Comparison of ENCODE assay signal across 11 cellular contexts in the genomic region with DNA sequence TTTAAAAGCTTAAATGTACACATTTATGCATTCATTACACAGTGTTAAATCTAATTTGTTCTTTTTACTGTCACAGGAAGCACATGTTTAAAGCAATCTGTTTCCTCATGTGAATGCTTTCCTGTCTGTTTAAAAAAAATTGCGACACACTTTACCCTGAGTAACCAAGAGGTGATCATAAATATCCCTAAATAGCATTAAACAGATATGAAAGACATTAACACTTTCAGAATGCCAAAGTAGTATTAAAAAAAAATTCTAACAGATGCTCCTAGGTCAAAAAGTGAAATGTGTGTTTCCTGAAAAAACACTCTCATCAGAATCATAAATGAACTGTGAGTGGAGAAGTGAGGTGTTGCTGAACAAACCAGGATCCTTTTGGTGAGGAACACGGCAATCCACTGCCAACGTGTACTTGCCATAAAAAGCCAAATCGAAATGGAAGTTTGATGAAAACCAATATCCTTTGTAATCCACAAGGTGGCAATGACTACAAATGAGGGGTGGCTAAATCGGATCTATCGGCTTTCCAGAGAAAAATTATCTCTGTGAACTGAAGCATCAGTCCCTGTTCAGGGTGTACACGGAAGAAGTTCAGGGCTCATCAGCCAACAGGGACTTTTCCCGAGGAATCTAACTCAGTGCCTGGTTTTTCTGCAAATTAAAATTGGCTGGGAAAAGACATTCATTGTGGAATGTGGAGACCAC.
DNase-seq lines count a peak whose midpoint lies in the region; ATAC-seq and TF ChIP-seq lines count a peak whose summit lies in the region.
"Had no signal": no experiment of that assay in that cellular context is flagged by ENCODE, and none has a peak within 500 bp of the region (broad histone marks: within the 10 kb centered on the region; RNA-seq: fewer than 3 reads in every experiment).

No MANE protein-coding gene starts in this region.

- peak overlapping the region; percentile 66 for H3K27ac ChIP-seq in A673 (ENCODE audit: low read depth, low read length, poor library complexity, severe bottlenecking)
- no peak overlapping the region for H3K27ac ChIP-seq in H9 (ENCODE audit: insufficient read length, low read depth, low read length)
- H3K27ac ChIP-seq in muscle layer of colon (ENCODE audit: low read depth, low read length), result peak overlapping the region; percentile 12
- H3K27ac ChIP-seq in trophoblast cell (ENCODE audit: low read depth, low read length), result no peak overlapping the region
- H3K27ac ChIP-seq: cardiac muscle cell had no signal

- no peaks in the 10 kb centered on the region for H3K9me3 ChIP-seq in A673 (ENCODE audit: low read depth, low read length, poor library complexity, severe bottlenecking)
- H3K9me3 ChIP-seq in H9 (ENCODE audit: control insufficient read depth, low read depth, low read length), result no peaks in the 10 kb centered on the region
- H3K9me3 ChIP-seq in muscle layer of colon (ENCODE audit: low read length), result no peaks in the 10 kb centered on the region
- H3K9me3 ChIP-seq in trophoblast cell (ENCODE audit: insufficient read depth, low read depth, low read length), result no peaks in the 10 kb centered on the region
- H3K9me3 ChIP-seq: Peyer's patch had no signal

- no peak overlapping the region for H2BK15ac ChIP-seq in H9 (ENCODE audit: low read depth, low read length)

- intact Hi-C loops in A673 (cut with micrococcal nuclease; ENCODE audit: unreplicated experiment), result no loop called here

- peak; percentile 39 for TF ChIP-seq CTCF in A673 (conservative IDR thresholded peaks at IDR 0.05; ENCODE audit: low read depth, low read length)
- peak; percentile 37 for TF ChIP-seq CTCF in H9 (conservative IDR thresholded peaks at IDR 0.05)
- TF ChIP-seq CTCF in cardiac fibroblast (IDR thresholded peaks at IDR 0.05; ENCODE audit: low read depth, low read length), result peak; percentile 26

- ATAC-seq in GM19023 (IDR thresholded peaks at IDR 0.05; ENCODE audit: unreplicated experiment), result no peak
- ATAC-seq in HG02678 (IDR thresholded peaks at IDR 0.05; ENCODE audit: unreplicated experiment), result no peak
- no peak for ATAC-seq in HG03342 (IDR thresholded peaks at IDR 0.05; ENCODE audit: unreplicated experiment)

- no peak overlapping the region for H4K8ac ChIP-seq in H9 (replicated peaks; ENCODE audit: insufficient read length, low read depth, low read length)
- no peak overlapping the region for H4K8ac ChIP-seq in trophoblast cell (ENCODE audit: low read depth, low read length)

- H3T11ph ChIP-seq in H9 (ENCODE audit: low read length), result no peak overlapping the region

- H3K4me1 ChIP-seq in A673 (ENCODE audit: insufficient read depth, low read length, poor library complexity, severe bottlenecking), result peaks cover 86% of the 10 kb centered on the region
- no peaks in the 10 kb centered on the region; the same call in 1 of the 2 replicates for H3K4me1 ChIP-seq in H9 (ENCODE audit: insufficient read depth, low read length)
- peaks cover 28% of the 10 kb centered on the region for H3K4me1 ChIP-seq in muscle layer of colon (ENCODE audit: insufficient read depth, low read length)
- no peaks in the 10 kb centered on the region for H3K4me1 ChIP-seq in trophoblast cell (ENCODE audit: control insufficient read depth in 1 of 2, insufficient read depth in 2 of 2, low read length in 2 of 2)

- H2AK5ac ChIP-seq in H9 (ENCODE audit: insufficient read length, low read length), result no peak overlapping the region
- H2AK5ac ChIP-seq in trophoblast cell (ENCODE audit: low read length), result no peak overlapping the region

- no peak overlapping the region for H4K91ac ChIP-seq in H9 (ENCODE audit: insufficient read length, low read depth, low read length)
- H4K91ac ChIP-seq in trophoblast cell (ENCODE audit: low read depth, low read length), result no peak overlapping the region

- no peak overlapping the region for H4K5ac ChIP-seq in H9 (ENCODE audit: insufficient read length, low read depth, low read length)

- peaks cover 39 to 49% of the 10 kb centered on the region in 2 experiments for H3K4me1 Mint-ChIP-seq in H9
- H3K4me1 Mint-ChIP-seq: activated CD4-positive, alpha-beta memory T cell treated with anti-CD3 and anti-CD28 coated beads, Interleukin-2, amount 10 ng/mL, durations not matched to agents 7 days and 5 days had no signal

- H3K9me3 Mint-ChIP-seq in H9, result no peaks in the 10 kb centered on the region
- H3K9me3 Mint-ChIP-seq: activated CD4-positive, alpha-beta memory T cell treated with anti-CD3 and anti-CD28 coated beads, Interleukin-2, amount 10 ng/mL, durations not matched to agents 7 days and 5 days had no signal

- no peak overlapping the region for H4K12ac ChIP-seq in trophoblast cell (ENCODE audit: low read depth, low read length)

- no peak overlapping the region for H3K18ac ChIP-seq in H9 (ENCODE audit: insufficient read length, low read depth, low read length)
- no peak overlapping the region for H3K18ac ChIP-seq in trophoblast cell (ENCODE audit: low read length)

- WGBS in H9 (ENCODE audit: extremely low coverage, insufficient read length, low lambda C conversion rate), result no CpG with 5 or more reads among the region's 8 CpGs
- WGBS in trophoblast cell (ENCODE audit: extremely low coverage, insufficient coverage, insufficient read length), result no CpG with 5 or more reads among the region's 8 CpGs

- no peaks in the 10 kb centered on the region for H3K23me2 ChIP-seq in H9 (ENCODE audit: insufficient read length, low read depth, low read length, poor library complexity, severe bottlenecking)

- H3K27me3 ChIP-seq in A673 (replicated peaks; ENCODE audit: insufficient read depth, low read depth, low read length, poor library complexity) (no peaks in the 10 kb centered on the region), H9 (ENCODE audit: insufficient read depth, low read length) (no peaks in the 10 kb centered on the region), muscle layer of colon (ENCODE audit: control insufficient read depth in 1 of 2, insufficient read depth in 2 of 2, low read length in 2 of 2) (no peaks in the 10 kb centered on the region), trophoblast cell (ENCODE audit: insufficient read depth, low read length) (no peaks in the 10 kb centered on the region)
- H3K27me3 ChIP-seq: cardiac muscle cell, Peyer's patch had no signal

- H3K23ac ChIP-seq in H9 (ENCODE audit: insufficient read length, low read depth, low read length) (no peak overlapping the region), trophoblast cell (ENCODE audit: low read length) (no peak overlapping the region)

- H4K20me1 ChIP-seq in H9 (ENCODE audit: control insufficient read depth, insufficient read depth, insufficient read length), result no peaks in the 10 kb centered on the region

- no peak overlapping the region for H3K4me2 ChIP-seq in H9 (ENCODE audit: insufficient read depth, insufficient read length, low read length)
- H3K4me2 ChIP-seq in trophoblast cell (ENCODE audit: low read length), result no peak overlapping the region

- CTCF ChIA-PET in A673 (lab: Charles Lee), result no interaction called here

- H3K27me3 Mint-ChIP-seq in H9 (ENCODE audit: low read depth), result no peaks in the 10 kb centered on the region

- no peaks in the 10 kb centered on the region for H3K36me3 Mint-ChIP-seq in H9 (ENCODE audit: insufficient read depth in 1 of 3, low read depth in 3 of 3)

- H3K27ac Mint-ChIP-seq in H9, result peak overlapping the region; percentile 69 to 94 (median 82); a peak in 6 of 7 replicates
- H3K27ac Mint-ChIP-seq: activated CD4-positive, alpha-beta memory T cell treated with anti-CD3 and anti-CD28 coated beads, Interleukin-2, amount 10 ng/mL, durations not matched to agents 7 days and 5 days had no signal

- no TSS peak for BruUV-seq in A673 (replicated peaks; lab: Mats Ljungman, UMichigan)

- H2BK20ac ChIP-seq in H9 (ENCODE audit: low read depth, low read length, poor library complexity, severe bottlenecking), result no peak overlapping the region

- H3K79me2 ChIP-seq in H9 (ENCODE audit: insufficient read depth, low read length), result no peaks in the 10 kb centered on the region
- H3K79me2 ChIP-seq in trophoblast cell (ENCODE audit: control insufficient read depth, insufficient read depth, low read length, poor library complexity), result no peaks in the 10 kb centered on the region

- H2BK12ac ChIP-seq in H9 (ENCODE audit: insufficient read length, low read depth, low read length), result no peak overlapping the region
- H2BK12ac ChIP-seq in trophoblast cell (ENCODE audit: low read length), result no peak overlapping the region

- H2AFZ ChIP-seq in H9 (ENCODE audit: low read length) (no peak overlapping the region), trophoblast cell (ENCODE audit: insufficient read depth, low read length, poor library complexity) (no peak overlapping the region)

- POLR2A ChIA-PET in A673 (lab: Charles Lee; ENCODE audit: low non-redundant PET), result no interaction called here

- H3K36me3 ChIP-seq in A673 (ENCODE audit: insufficient read depth, low read length, poor library complexity, severe bottlenecking) (no peaks in the 10 kb centered on the region), muscle layer of colon (ENCODE audit: insufficient read depth, low read length) (no peaks in the 10 kb centered on the region), trophoblast cell (ENCODE audit: control insufficient read depth in 1 of 2, insufficient read depth in 2 of 2, low read length in 2 of 2) (peaks cover 0 to 2% of the 10 kb centered on the region in 2 experiments)
- H3K36me3 ChIP-seq: cardiac muscle cell, Peyer's patch had no signal

- H3K4ac ChIP-seq in H9 (ENCODE audit: low read depth, low read length) (no peak overlapping the region), trophoblast cell (ENCODE audit: low read depth, low read length) (no peak overlapping the region)

- no peak overlapping the region for H3K4me3 Mint-ChIP-seq in H9
- H3K4me3 Mint-ChIP-seq: activated CD4-positive, alpha-beta memory T cell treated with anti-CD3 and anti-CD28 coated beads, Interleukin-2, amount 10 ng/mL, durations not matched to agents 7 days and 5 days had no signal

- H3K4me3 ChIP-seq in A673 (ENCODE audit: low read depth, low read length, poor library complexity, severe bottlenecking), result no peak overlapping the region
- no peak overlapping the region for H3K4me3 ChIP-seq in cardiac fibroblast (replicated peaks in 1 of 2; ENCODE audit: low read depth in 2 of 2, low read length in 2 of 2)
- H3K4me3 ChIP-seq in muscle layer of colon (ENCODE audit: low read depth in 1 of 2, low read length in 2 of 2), result no peak overlapping the region
- H3K4me3 ChIP-seq in trophoblast cell (ENCODE audit: low read depth, low read length), result no peak overlapping the region
- H3K4me3 ChIP-seq: cardiac muscle cell, Peyer's patch had no signal

- H3K79me1 ChIP-seq in H9 (ENCODE audit: insufficient read depth, low read depth, low read length, poor library complexity, severe bottlenecking) (no peaks in the 10 kb centered on the region), trophoblast cell (ENCODE audit: low read length) (no peaks in the 10 kb centered on the region)

- H3K9ac ChIP-seq in H9 (ENCODE audit: extremely low read depth, insufficient read length, low read length) (no peak overlapping the region), muscle layer of colon (ENCODE audit: low read length) (no peak overlapping the region), trophoblast cell (ENCODE audit: low read length) (no peak overlapping the region)

- H3K14ac ChIP-seq in H9 (ENCODE audit: insufficient read depth, low read length), result no peak overlapping the region
- no peak overlapping the region for H3K14ac ChIP-seq in trophoblast cell (ENCODE audit: low read length)

- DNase-seq in A673 (ENCODE audit: low spot score), result peak; percentile 74
- DNase-seq in H9, result no peak
- DNase-seq in cardiac fibroblast (ENCODE audit: low read depth in 2 of 2), result peak; percentile 39 to 48
- DNase-seq in trophoblast cell, result no peak
- DNase-seq: activated CD4-positive, alpha-beta memory T cell treated with anti-CD3 and anti-CD28 coated beads, Interleukin-2, amount 10 ng/mL, durations not matched to agents 7 days and 5 days; Peyer's patch had no signal

- no peak overlapping the region for H3K56ac ChIP-seq in H9 (ENCODE audit: insufficient read length, low read depth, low read length)

- H2BK120ac ChIP-seq in H9 (ENCODE audit: low read depth, low read length, poor library complexity, severe bottlenecking) (no peak overlapping the region), trophoblast cell (ENCODE audit: insufficient read depth, low read length, poor library complexity) (no peak overlapping the region)

- H2BK5ac ChIP-seq in H9 (ENCODE audit: insufficient read length, low read length) (no peak overlapping the region), trophoblast cell (ENCODE audit: low read depth, low read length, poor library complexity) (no peak overlapping the region)

Comparison
In these comparisons a context has a peak if more than half of its experiments do, and no peak if none do; other contexts are left out.
1. DNase-seq: peak in A673 (single experiment) and cardiac fibroblast (2 of 2); none in H9 (single experiment) and trophoblast cell (0 of 2).
2. H3K27ac ChIP-seq: peak in A673 (single experiment) and muscle layer of colon (single experiment); none in H9 (single experiment) and trophoblast cell (single experiment).
3. Peak in every context shown above with its lines, with median percentiles within 50 percentile points of each other: CTCF ChIP-seq.